Comparison of ENCODE assay signal across 1 cellular context in genomic region chr3:4981688-4982494, GRCh38.
TF ChIP-seq lines count a peak whose summit lies in the region.

No MANE protein-coding gene starts in this region.

TF ChIP-seq in GM23338, 12 proteins besides CTCF, POLR2A, EP300 and RAD21 (continued from another document):
- TF ChIP-seq, protein P1, sequence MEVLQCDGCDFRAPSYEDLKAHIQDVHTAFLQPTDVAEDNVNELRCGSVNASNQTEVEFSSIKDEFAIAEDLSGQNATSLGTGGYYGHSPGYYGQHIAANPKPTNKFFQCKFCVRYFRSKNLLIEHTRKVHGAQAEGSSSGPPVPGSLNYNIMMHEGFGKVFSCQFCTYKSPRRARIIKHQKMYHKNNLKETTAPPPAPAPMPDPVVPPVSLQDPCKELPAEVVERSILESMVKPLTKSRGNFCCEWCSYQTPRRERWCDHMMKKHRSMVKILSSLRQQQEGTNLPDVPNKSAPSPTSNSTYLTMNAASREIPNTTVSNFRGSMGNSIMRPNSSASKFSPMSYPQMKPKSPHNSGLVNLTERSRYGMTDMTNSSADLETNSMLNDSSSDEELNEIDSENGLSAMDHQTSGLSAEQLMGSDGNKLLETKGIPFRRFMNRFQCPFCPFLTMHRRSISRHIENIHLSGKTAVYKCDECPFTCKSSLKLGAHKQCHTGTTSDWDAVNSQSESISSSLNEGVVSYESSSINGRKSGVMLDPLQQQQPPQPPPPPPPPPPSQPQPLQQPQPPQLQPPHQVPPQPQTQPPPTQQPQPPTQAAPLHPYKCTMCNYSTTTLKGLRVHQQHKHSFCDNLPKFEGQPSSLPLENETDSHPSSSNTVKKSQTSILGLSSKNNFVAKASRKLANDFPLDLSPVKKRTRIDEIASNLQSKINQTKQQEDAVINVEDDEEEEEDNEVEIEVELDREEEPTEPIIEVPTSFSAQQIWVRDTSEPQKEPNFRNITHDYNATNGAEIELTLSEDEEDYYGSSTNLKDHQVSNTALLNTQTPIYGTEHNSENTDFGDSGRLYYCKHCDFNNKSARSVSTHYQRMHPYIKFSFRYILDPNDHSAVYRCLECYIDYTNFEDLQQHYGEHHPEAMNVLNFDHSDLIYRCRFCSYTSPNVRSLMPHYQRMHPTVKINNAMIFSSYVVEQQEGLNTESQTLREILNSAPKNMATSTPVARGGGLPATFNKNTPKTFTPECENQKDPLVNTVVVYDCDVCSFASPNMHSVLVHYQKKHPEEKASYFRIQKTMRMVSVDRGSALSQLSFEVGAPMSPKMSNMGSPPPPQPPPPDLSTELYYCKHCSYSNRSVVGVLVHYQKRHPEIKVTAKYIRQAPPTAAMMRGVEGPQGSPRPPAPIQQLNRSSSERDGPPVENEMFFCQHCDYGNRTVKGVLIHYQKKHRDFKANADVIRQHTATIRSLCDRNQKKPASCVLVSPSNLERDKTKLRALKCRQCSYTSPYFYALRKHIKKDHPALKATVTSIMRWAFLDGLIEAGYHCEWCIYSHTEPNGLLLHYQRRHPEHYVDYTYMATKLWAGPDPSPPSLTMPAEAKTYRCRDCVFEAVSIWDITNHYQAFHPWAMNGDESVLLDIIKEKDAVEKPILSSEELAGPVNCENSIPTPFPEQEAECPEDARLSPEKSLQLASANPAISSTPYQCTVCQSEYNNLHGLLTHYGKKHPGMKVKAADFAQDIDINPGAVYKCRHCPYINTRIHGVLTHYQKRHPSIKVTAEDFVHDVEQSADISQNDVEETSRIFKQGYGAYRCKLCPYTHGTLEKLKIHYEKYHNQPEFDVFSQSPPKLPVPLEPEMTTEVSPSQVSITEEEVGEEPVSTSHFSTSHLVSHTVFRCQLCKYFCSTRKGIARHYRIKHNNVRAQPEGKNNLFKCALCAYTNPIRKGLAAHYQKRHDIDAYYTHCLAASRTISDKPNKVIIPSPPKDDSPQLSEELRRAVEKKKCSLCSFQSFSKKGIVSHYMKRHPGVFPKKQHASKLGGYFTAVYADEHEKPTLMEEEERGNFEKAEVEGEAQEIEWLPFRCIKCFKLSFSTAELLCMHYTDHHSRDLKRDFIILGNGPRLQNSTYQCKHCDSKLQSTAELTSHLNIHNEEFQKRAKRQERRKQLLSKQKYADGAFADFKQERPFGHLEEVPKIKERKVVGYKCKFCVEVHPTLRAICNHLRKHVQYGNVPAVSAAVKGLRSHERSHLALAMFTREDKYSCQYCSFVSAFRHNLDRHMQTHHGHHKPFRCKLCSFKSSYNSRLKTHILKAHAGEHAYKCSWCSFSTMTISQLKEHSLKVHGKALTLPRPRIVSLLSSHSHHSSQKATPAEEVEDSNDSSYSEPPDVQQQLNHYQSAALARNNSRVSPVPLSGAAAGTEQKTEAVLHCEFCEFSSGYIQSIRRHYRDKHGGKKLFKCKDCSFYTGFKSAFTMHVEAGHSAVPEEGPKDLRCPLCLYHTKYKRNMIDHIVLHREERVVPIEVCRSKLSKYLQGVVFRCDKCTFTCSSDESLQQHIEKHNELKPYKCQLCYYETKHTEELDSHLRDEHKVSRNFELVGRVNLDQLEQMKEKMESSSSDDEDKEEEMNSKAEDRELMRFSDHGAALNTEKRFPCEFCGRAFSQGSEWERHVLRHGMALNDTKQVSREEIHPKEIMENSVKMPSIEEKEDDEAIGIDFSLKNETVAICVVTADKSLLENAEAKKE (CRISPR knock-in tag; IDR thresholded peaks at IDR 0.05), result no peak
- TF ChIP-seq ETS1 (IDR thresholded peaks at IDR 0.05) (no peak), ZNF331 (CRISPR knock-in tag; IDR thresholded peaks at IDR 0.05; ENCODE audit: low read depth) (no peak), JUNB (IDR thresholded peaks at IDR 0.05; ENCODE audit: unreplicated experiment) (no peak), STAT1 (IDR thresholded peaks at IDR 0.05; ENCODE audit: unreplicated experiment) (no peak), EZH2phosphoT487 (IDR thresholded peaks at IDR 0.05; ENCODE audit: unreplicated experiment) (no peak), POLR2AphosphoS5 (IDR thresholded peaks at IDR 0.05; ENCODE audit: low read depth) (no peak)
